38 cellular contexts compared by ENCODE assay signal in genomic region chr12:91900971-91901370, GRCh38.
"Had no signal": no experiment of that assay in that cellular context is flagged by ENCODE, and none has a peak within 500 bp of the region (broad histone marks: within the 10 kb centered on the region; RNA-seq: fewer than 3 reads in every experiment).

No MANE protein-coding gene starts in this region.

- H3K27ac ChIP-seq: adrenal gland, ascending aorta, body of pancreas, brain microvascular endothelial cell, breast epithelium had no signal

- H3K27me3 ChIP-seq: adrenal gland, ascending aorta, body of pancreas, brain microvascular endothelial cell, breast epithelium, cardiac muscle cell had no signal

- DNase-seq: activated effector memory CD4-positive, alpha-beta T cell treated with anti-CD3 and anti-CD28 coated beads, Interleukin-2, amount 50 U/mL, for 16 hours; activated effector memory CD4-positive, alpha-beta T cell treated with Interleukin-2 at 50 U/mL for 16 hours; activated gamma-delta T cell; activated gamma-delta T cell treated with Interleukin-2 at 50 U/mL for 16 hours; activated naive CD4-positive, alpha-beta T cell; activated naive CD4-positive, alpha-beta T cell treated with anti-CD3 and anti-CD28 coated beads for 36 hours; activated naive CD4-positive, alpha-beta T cell treated with anti-CD3 and anti-CD28 coated beads, Interleukin-2, amount 10 ng/mL, durations not matched to agents 7 days and 5 days; activated naive CD4-positive, alpha-beta T cell treated with anti-CD3 and anti-CD28 coated beads, Interleukin-2, amount 50 U/mL, for 16 hours; activated naive CD4-positive, alpha-beta T cell treated with Interleukin-2 at 50 U/mL for 16 hours; activated naive CD8-positive, alpha-beta T cell treated with anti-CD3 and anti-CD28 coated beads for 36 hours; activated naive CD8-positive, alpha-beta T cell treated with anti-CD3 and anti-CD28 coated beads, Interleukin-2, amount 10 ng/mL, durations not matched to agents 7 days and 5 days; activated naive CD8-positive, alpha-beta T cell treated with anti-CD3 and anti-CD28 coated beads, Interleukin-2, amount 50 U/mL, for 24 hours; activated T-cell treated with anti-CD3 and anti-CD28 coated beads, Interleukin-2, amount 50 U/mL, for 1 hour; activated T-cell treated with anti-CD3 and anti-CD28 coated beads, Interleukin-2, amount 50 U/mL, for 24 hours; activated T-cell treated with anti-CD3 and anti-CD28 coated beads, Interleukin-2, amount 50 U/mL, for 4 hours; activated T-cell treated with anti-CD3 and anti-CD28 coated beads, Interleukin-2, amount 50 U/mL, for 48 hours; activated T-cell treated with anti-CD3 and anti-CD28 coated beads, Interleukin-2, amount 50 U/mL, for 72 hours; adrenal gland; amniotic stem cell; amygdala; anterior cingulate cortex; aorta; body of pancreas; brain microvascular endothelial cell; caudate nucleus; central memory CD4-positive, alpha-beta T cell; cerebellar nuclear complex had no signal

- H3K27me3 Mint-ChIP-seq: activated naive CD4-positive, alpha-beta T cell treated with anti-CD3 and anti-CD28 coated beads, Interleukin-2, amount 10 ng/mL, durations not matched to agents 7 days and 5 days; activated naive CD4-positive, alpha-beta T cell treated with anti-CD3 and anti-CD28 coated beads, Interleukin-2, amount 50 U/mL, for 24 hours; activated naive CD8-positive, alpha-beta T cell; activated naive CD8-positive, alpha-beta T cell treated with anti-CD3 and anti-CD28 coated beads for 36 hours; activated naive CD8-positive, alpha-beta T cell treated with anti-CD3 and anti-CD28 coated beads, Interleukin-2, amount 10 ng/mL, durations not matched to agents 7 days and 5 days; activated naive CD8-positive, alpha-beta T cell treated with anti-CD3 and anti-CD28 coated beads, Interleukin-2, amount 50 U/mL, for 24 hours; activated T-cell treated with anti-CD3 and anti-CD28 coated beads, Interleukin-2, amount 50 U/mL, for 24 hours; activated T-helper 17 cell treated with anti-CD3 and anti-CD28 coated beads, Interleukin-2, amount 50 U/mL, for 72 hours; central memory CD8-positive, alpha-beta T cell had no signal

- H3K36me3 ChIP-seq: adrenal gland, ascending aorta, brain microvascular endothelial cell, breast epithelium, cardiac muscle cell had no signal

- H3K27ac Mint-ChIP-seq: activated naive CD4-positive, alpha-beta T cell treated with anti-CD3 and anti-CD28 coated beads for 36 hours; activated naive CD4-positive, alpha-beta T cell treated with anti-CD3 and anti-CD28 coated beads, Interleukin-2, amount 50 U/mL, for 24 hours; activated naive CD8-positive, alpha-beta T cell; activated naive CD8-positive, alpha-beta T cell treated with anti-CD3 and anti-CD28 coated beads for 36 hours; activated naive CD8-positive, alpha-beta T cell treated with anti-CD3 and anti-CD28 coated beads, Interleukin-2, amount 10 ng/mL, durations not matched to agents 7 days and 5 days; activated naive CD8-positive, alpha-beta T cell treated with anti-CD3 and anti-CD28 coated beads, Interleukin-2, amount 50 U/mL, for 24 hours; activated T-cell treated with anti-CD3 and anti-CD28 coated beads, Interleukin-2, amount 50 U/mL, for 24 hours; activated T-cell treated with anti-CD3 and anti-CD28 coated beads, Interleukin-2, amount 50 U/mL, for 72 hours; activated T-helper 1 cell treated with anti-CD3 and anti-CD28 coated beads, Interleukin-12 subunit alpha, Interleukin-12 subunit beta, Interleukin-2, Interleukin-4 antibody, amounts not matched to agents 30 ng/mL and 10 ng/mL and 1 ng/mL, durations not matched to agents 14 hours and 24 hours and 36 hours; activated T-helper 17 cell treated with anti-CD3 and anti-CD28 coated beads, Interleukin-2, amount 50 U/mL, for 72 hours; activated T-helper 2 cell treated with anti-CD3 and anti-CD28 coated beads, Interferon-gamma antibody, Interleukin-2, Interleukin-4, amounts not matched to agents 10 μg/mL and 5 μg/mL and 100 μg/mL, durations not matched to agents 14 hours and 24 hours and 36 hours had no signal

- H3K4me3 ChIP-seq: adrenal gland, ascending aorta, body of pancreas, breast epithelium, cardiac muscle cell had no signal

- ATAC-seq: activated naive CD4-positive, alpha-beta T cell treated with anti-CD3 and anti-CD28 coated beads, Interleukin-2, amount 50 U/mL, for 72 hours; activated naive CD8-positive, alpha-beta T cell treated with anti-CD3 and anti-CD28 coated beads, Interleukin-2, amount 50 U/mL, for 24 hours; activated T-cell treated with anti-CD3 and anti-CD28 coated beads, Interleukin-2, amount 50 U/mL, for 4 hours; activated T-cell treated with anti-CD3 and anti-CD28 coated beads, Interleukin-2, amount 50 U/mL, for 72 hours; activated T-helper 17 cell treated with anti-CD3 and anti-CD28 coated beads, Interleukin-2, amount 50 U/mL, for 72 hours; body of pancreas had no signal

- H3K4me1 ChIP-seq: adrenal gland, ascending aorta, breast epithelium had no signal

- H3K4me3 Mint-ChIP-seq: activated naive CD4-positive, alpha-beta T cell treated with anti-CD3 and anti-CD28 coated beads for 36 hours; activated naive CD4-positive, alpha-beta T cell treated with anti-CD3 and anti-CD28 coated beads, Interleukin-2, amount 10 ng/mL, durations not matched to agents 7 days and 5 days; activated naive CD4-positive, alpha-beta T cell treated with anti-CD3 and anti-CD28 coated beads, Interleukin-2, amount 50 U/mL, for 24 hours; activated naive CD8-positive, alpha-beta T cell; activated naive CD8-positive, alpha-beta T cell treated with anti-CD3 and anti-CD28 coated beads for 36 hours; activated naive CD8-positive, alpha-beta T cell treated with anti-CD3 and anti-CD28 coated beads, Interleukin-2, amount 10 ng/mL, durations not matched to agents 7 days and 5 days; activated naive CD8-positive, alpha-beta T cell treated with anti-CD3 and anti-CD28 coated beads, Interleukin-2, amount 50 U/mL, for 24 hours; activated T-cell treated with anti-CD3 and anti-CD28 coated beads, Interleukin-2, amount 50 U/mL, for 24 hours; activated T-cell treated with anti-CD3 and anti-CD28 coated beads, Interleukin-2, amount 50 U/mL, for 4 hours; activated T-cell treated with anti-CD3 and anti-CD28 coated beads, Interleukin-2, amount 50 U/mL, for 72 hours; activated T-helper 1 cell treated with anti-CD3 and anti-CD28 coated beads, Interleukin-12 subunit alpha, Interleukin-12 subunit beta, Interleukin-2, Interleukin-4 antibody, amounts not matched to agents 30 ng/mL and 10 ng/mL and 1 ng/mL, durations not matched to agents 14 hours and 24 hours and 36 hours; activated T-helper 17 cell treated with anti-CD3 and anti-CD28 coated beads, Interleukin-2, amount 50 U/mL, for 72 hours; central memory CD8-positive, alpha-beta T cell had no signal

- H3K36me3 Mint-ChIP-seq: brain had no signal

- H3K9me3 ChIP-seq: adrenal gland, ascending aorta, body of pancreas, breast epithelium had no signal
